In genomic region chrX:155027509-155028066, GRCh38 we compare ENCODE assay signal across 8 cellular contexts. TPM values are rescaled to one million over a fixed set of nuclear protein-coding genes. Genes with fewer than 3 reads are reported as not detected.
DNase-seq lines count a peak whose midpoint lies in the region; ATAC-seq and TF ChIP-seq lines count a peak whose summit lies in the region.

No MANE protein-coding gene starts in this region.

- H3K36me3 ChIP-seq in NT2/D1 (ENCODE audit: insufficient read depth, insufficient read length, low read length) (no peaks in the 10 kb centered on the region), mammary epithelial cell (ENCODE audit: insufficient read depth, low read length) (no peaks in the 10 kb centered on the region), kidney epithelial cell (ENCODE audit: control insufficient read depth, insufficient read depth, low read length) (no peaks in the 10 kb centered on the region)

- dilution Hi-C loops in mammary epithelial cell (cut with HindIII; ENCODE audit: low sequenced_read_pairs), result no loop called here

- WGBS in mammary epithelial cell (ENCODE audit: low coverage, missing lambda C conversion rate), result 38% methylated on average over 14 of the region's 14 CpGs

- peak overlapping the region; percentile 67 for H3K9ac ChIP-seq in NT2/D1 (ENCODE audit: insufficient read length, low read depth)
- H3K9ac ChIP-seq in mammary epithelial cell (ENCODE audit: insufficient read depth, low read length), result peak overlapping the region; percentile 91

- H3K4me2 ChIP-seq in mammary epithelial cell (ENCODE audit: insufficient read depth, low read depth, low read length), result peak overlapping the region; percentile 81

- POLR2A ChIA-PET in AG04450 (lab: Yijun Ruan, JAX), result interaction anchor here (1.0 to 1.3 kb wide), 2 partner anchors 10 to 29 kb away, joined by 3 to 5 read pairs; no protein-coding TSS in a partner anchor

- intact Hi-C loops in mammary epithelial cell (cut with micrococcal nuclease), result loop anchor here (2.0 kb wide), 1 partner anchor 43 kb away; the partner anchor contains the start of genes BRCC3, CMC4 and MTCP1

- H3K27ac ChIP-seq in AG04450 (ENCODE audit: low read depth, low read length), result peak overlapping the region; percentile 95
- peak overlapping the region; percentile 90 for H3K27ac ChIP-seq in mammary epithelial cell (ENCODE audit: insufficient read depth, low read depth, low read length)

- H3K4me1 ChIP-seq in NT2/D1 (ENCODE audit: insufficient read depth, insufficient read length) (no peaks in the 10 kb centered on the region), mammary epithelial cell (ENCODE audit: insufficient read depth, low read length) (peaks cover 7% of the 10 kb centered on the region)

- H3K27me3 ChIP-seq in AG04450 (ENCODE audit: control insufficient read depth, insufficient read depth, low read length), result peaks cover 2% of the 10 kb centered on the region
- no peaks in the 10 kb centered on the region for H3K27me3 ChIP-seq in NT2/D1 (ENCODE audit: insufficient read depth, insufficient read length)
- H3K27me3 ChIP-seq in mammary epithelial cell (ENCODE audit: insufficient read depth, low read length), result no peaks in the 10 kb centered on the region
- no peaks in the 10 kb centered on the region for H3K27me3 ChIP-seq in kidney epithelial cell (ENCODE audit: control insufficient read depth, insufficient read depth, low read length)

- peaks cover 31% of the 10 kb centered on the region for H3K79me2 ChIP-seq in mammary epithelial cell (ENCODE audit: insufficient read depth, low read length)

- BruUV-seq in mammary epithelial cell (replicated peaks; lab: Mats Ljungman, UMichigan), result TSS peak; percentile 83

- TF ChIP-seq CTCF in AG04450 (IDR thresholded peaks at IDR 0.05; ENCODE audit: low read depth, low read length), result no peak
- no peak for TF ChIP-seq CTCF in GM10266 (IDR thresholded peaks at IDR 0.05; ENCODE audit: control insufficient read depth, insufficient read depth, low read depth, missing control alignments)
- no peak for TF ChIP-seq CTCF in mammary epithelial cell (conservative IDR thresholded peaks at IDR 0.05 in 1 of 2, IDR thresholded peaks at IDR 0.05 in 1 of 2; ENCODE audit: extremely low read depth in 1 of 2, insufficient read depth in 1 of 2, low read depth in 1 of 2, low read length in 2 of 2)
- TF ChIP-seq CTCF in kidney epithelial cell (IDR thresholded peaks at IDR 0.05; ENCODE audit: insufficient read depth, low read length, poor library complexity, severe bottlenecking), result no peak

- no peaks in the 10 kb centered on the region for H4K20me1 ChIP-seq in mammary epithelial cell (ENCODE audit: insufficient read depth, low read length)

- no peaks in the 10 kb centered on the region for H3K9me3 ChIP-seq in AG04450 (ENCODE audit: control insufficient read depth, insufficient read depth, low read length)
- H3K9me3 ChIP-seq in NT2/D1 (ENCODE audit: insufficient read depth, low read length), result no peaks in the 10 kb centered on the region
- H3K9me3 ChIP-seq in mammary epithelial cell (replicated peaks; ENCODE audit: insufficient read depth, low read length), result no peaks in the 10 kb centered on the region

- H3K4me3 ChIP-seq in AG04450 (ENCODE audit: low read depth, low read length) (peak overlapping the region; percentile 62), NT2/D1 (ENCODE audit: insufficient read length, low read depth) (peak overlapping the region; percentile 70), mammary epithelial cell (replicated peaks in 1 of 3; ENCODE audit: insufficient read depth in 1 of 3, low read depth in 2 of 3, low read length in 3 of 3) (peak overlapping the region; percentile 53 to 65 (median 63)), kidney epithelial cell (ENCODE audit: low read depth, low read length) (peak overlapping the region; percentile 75)

- DNase-seq in AG04450 (ENCODE audit: low read depth, low spot score), result no peak
- DNase-seq in GM10266 (ENCODE audit: extremely low spot score), result peak; percentile 8
- DNase-seq in NT2/D1 (ENCODE audit: low read depth, low spot score), result no peak
- peak; percentile 62 for DNase-seq in mammary epithelial cell
- DNase-seq in kidney epithelial cell (ENCODE audit: low read depth), result no peak
- no peak for DNase-seq in stimulated activated naive CD8-positive, alpha-beta T cell treated with anti-CD3 and anti-CD28 coated beads, Interleukin-15, Interleukin-2, amounts not matched to agents 100 U/mL and 50 U/mL, for 24 hours
- DNase-seq in middle frontal gyrus (ENCODE audit: extremely low spot score, low spot score), result no peak

- in situ Hi-C loops in mammary epithelial cell (cut with MboI; ENCODE audit: low sequenced_read_pairs in 2 of 2), result no loop called here

- peak; percentile 26 for ATAC-seq in stimulated activated naive CD8-positive, alpha-beta T cell treated with anti-CD3 and anti-CD28 coated beads, Interleukin-15, Interleukin-2, amounts not matched to agents 100 U/mL and 50 U/mL, for 24 hours
- no peak for ATAC-seq in GM19328 (IDR thresholded peaks at IDR 0.05; ENCODE audit: unreplicated experiment)

- CTCF ChIA-PET in AG04450 (lab: Charles Lee) (interaction anchor here (1.3 to 1.7 kb wide), 2 partner anchors 21 to 30 kb away, joined by 5 to 10 read pairs; no protein-coding TSS in a partner anchor), mammary epithelial cell (lab: Charles Lee; ENCODE audit: low non-redundant PET) (no interaction called here)

- peak overlapping the region; percentile 33 for H2AFZ ChIP-seq in mammary epithelial cell (ENCODE audit: low read depth, low read length)

RNA-seq across cellular contexts. Expression of gene FUNDC2, which starts 0.9 kb away (rescaled TPM):
- polyA plus RNA-seq in AG04450 (2011; rRNA removed), result 83.9 and 93.0 TPM in 2 replicates
- 16.6 and 18.2 TPM in 2 replicates for polyA minus RNA-seq in AG04450 (2011; rRNA and poly(A)+ RNA removed)
- 10 to 100 TPM; 28.2 to 34.0 TPM for total RNA-seq in mammary epithelial cell
- polyA plus RNA-seq in mammary epithelial cell, result 48.4 TPM
- polyA minus RNA-seq in mammary epithelial cell, result 72.1 TPM
- 29.9 and 43.7 TPM in 2 replicates for total RNA-seq in kidney epithelial cell

RNA-seq across cellular contexts. Expression of gene F8, which starts 5.1 kb away (rescaled TPM):
- 1.4 and 1.8 TPM in 2 replicates for polyA plus RNA-seq in AG04450 (2011; rRNA removed)
- polyA minus RNA-seq in AG04450 (2011; rRNA and poly(A)+ RNA removed), result 0.92 and 1.5 TPM in 2 replicates
- 1 to 10 TPM; 2.8 to 6.2 TPM for total RNA-seq in mammary epithelial cell
- polyA plus RNA-seq in mammary epithelial cell, result 1.7 TPM
- polyA minus RNA-seq in mammary epithelial cell, result not detected
- total RNA-seq in kidney epithelial cell, result 3.1 and 3.3 TPM in 2 replicates

RNA-seq across cellular contexts. Expression of gene CMC4, which starts 43.3 kb away (rescaled TPM):
- polyA plus RNA-seq in AG04450 (2011; rRNA removed) (9.9 and 10.1 TPM in 2 replicates), mammary epithelial cell (13.1 TPM)
- polyA minus RNA-seq in AG04450 (2011; rRNA and poly(A)+ RNA removed), result 1.2 and 2.0 TPM in 2 replicates
- total RNA-seq in mammary epithelial cell (10 to 100 TPM in 1 of 2 donors, 1 to 10 TPM in 1; 6.6 to 10.7 TPM), kidney epithelial cell (10.5 and 12.2 TPM in 2 replicates)
- 2.8 TPM for polyA minus RNA-seq in mammary epithelial cell

RNA-seq across cellular contexts. Expression of gene MTCP1, which starts 43.3 kb away (rescaled TPM):
- polyA plus RNA-seq in AG04450 (2011; rRNA removed), result 10.5 and 17.4 TPM in 2 replicates
- polyA minus RNA-seq in AG04450 (2011; rRNA and poly(A)+ RNA removed), result 1.9 and 3.2 TPM in 2 replicates
- total RNA-seq in mammary epithelial cell, result 10 to 100 TPM in 1 of 2 donors, 1 to 10 TPM in 1; 1.8 to 23.4 TPM
- 0.65 TPM for polyA plus RNA-seq in mammary epithelial cell
- 10.4 TPM for polyA minus RNA-seq in mammary epithelial cell
- 0.27 and 1.1 TPM in 2 replicates for total RNA-seq in kidney epithelial cell

RNA-seq across cellular contexts. Expression of gene BRCC3, which starts 43.7 kb away (rescaled TPM):
- polyA plus RNA-seq in AG04450 (2011; rRNA removed) (18.7 and 23.0 TPM in 2 replicates), mammary epithelial cell (20.7 TPM)
- 19.6 and 20.1 TPM in 2 replicates for polyA minus RNA-seq in AG04450 (2011; rRNA and poly(A)+ RNA removed)
- total RNA-seq in mammary epithelial cell (10 to 100 TPM; 10.2 to 22.1 TPM), kidney epithelial cell (10.8 and 11.8 TPM in 2 replicates)
- polyA minus RNA-seq in mammary epithelial cell, result 23.2 TPM

Comparison
In these comparisons a context has a peak if more than half of its experiments do, and no peak if none do; other contexts are left out.
1. DNase-seq: peak in GM10266 (single experiment) and mammary epithelial cell (single experiment); none in AG04450 (single experiment), NT2/D1 (single experiment), kidney epithelial cell (single experiment), stimulated activated naive CD8-positive, alpha-beta T cell treated with anti-CD3 and anti-CD28 coated beads, Interleukin-15, Interleukin-2, amounts not matched to agents 100 U/mL and 50 U/mL, for 24 hours (single experiment) and middle frontal gyrus (single experiment).
2. Peak in every context shown above with its lines, with median percentiles within 50 percentile points of each other: H3K4me3 ChIP-seq.